ENCODE assay signal across 14 cellular contexts in the genomic region with DNA sequence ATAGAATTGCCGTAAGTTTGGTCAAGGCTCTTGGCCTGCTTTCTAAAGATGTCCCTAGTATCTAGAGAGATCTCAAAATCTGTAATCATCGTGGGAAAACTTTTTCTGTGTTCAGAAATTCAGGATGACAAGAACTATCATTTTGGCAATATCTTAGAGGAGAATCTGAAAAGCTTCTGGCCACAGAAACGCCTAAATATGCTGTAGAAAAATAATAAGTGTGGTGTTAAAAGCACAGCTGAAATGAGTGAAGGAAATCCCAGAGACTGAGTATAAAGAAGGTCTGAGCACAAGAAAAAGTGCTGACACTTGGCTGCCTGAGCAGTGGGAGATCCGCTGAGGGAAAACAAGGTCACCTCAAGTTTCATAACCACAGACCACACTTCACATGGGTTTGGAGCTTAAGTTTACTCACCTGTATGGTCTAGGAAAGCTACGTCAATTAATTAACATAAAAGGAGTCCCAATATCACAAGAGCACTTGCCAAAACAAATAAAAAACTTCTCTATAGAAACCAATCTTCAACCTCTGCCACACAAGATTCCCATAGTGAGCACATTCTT.
DNase-seq lines count a peak whose midpoint lies in the region; ATAC-seq and TF ChIP-seq lines count a peak whose summit lies in the region.
"Had no signal": no experiment of that assay in that cellular context is flagged by ENCODE, and none has a peak within 500 bp of the region (broad histone marks: within the 10 kb centered on the region; RNA-seq: fewer than 3 reads in every experiment).

No MANE protein-coding gene starts in this region.

- H3K27me3 Mint-ChIP-seq in activated T-cell treated with anti-CD3 and anti-CD28 coated beads, Interleukin-2, amount 50 U/mL, for 24 hours: no peaks in the 10 kb centered on the region
- H3K27me3 Mint-ChIP-seq in endothelial cell (ENCODE audit: unreplicated experiment): peaks cover 9% of the 10 kb centered on the region
- H3K27me3 Mint-ChIP-seq: type B pancreatic cell had no signal

- WGBS in heart right ventricle, 2 donors: 72 to 74% methylated on average over 5 of the region's 5 CpGs
- WGBS in right cardiac atrium: 65% methylated on average over 5 of the region's 5 CpGs

- H3K4me3 ChIP-seq in heart right ventricle: no peak overlapping the region
- no peak overlapping the region for H3K4me3 ChIP-seq in right cardiac atrium (ENCODE audit: low read length)
- H3K4me3 ChIP-seq: lung had no signal

- H3K4me3 Mint-ChIP-seq in activated T-cell treated with anti-CD3 and anti-CD28 coated beads, Interleukin-2, amount 50 U/mL, for 24 hours: peak overlapping the region; percentile 67
- H3K4me3 Mint-ChIP-seq in endothelial cell (ENCODE audit: unreplicated experiment): no peak overlapping the region
- H3K4me3 Mint-ChIP-seq: H9, type B pancreatic cell had no signal

- peaks cover 98% of the 10 kb centered on the region for H3K4me1 Mint-ChIP-seq in activated T-cell treated with anti-CD3 and anti-CD28 coated beads, Interleukin-2, amount 50 U/mL, for 24 hours (ENCODE audit: low read depth)
- peaks cover 83% of the 10 kb centered on the region for H3K4me1 Mint-ChIP-seq in endothelial cell (ENCODE audit: unreplicated experiment)

- H3K36me3 ChIP-seq in heart right ventricle: no peaks in the 10 kb centered on the region

- no peaks in the 10 kb centered on the region for H3K27me3 ChIP-seq in heart right ventricle
- H3K27me3 ChIP-seq in right cardiac atrium (ENCODE audit: control insufficient read depth, insufficient read depth): no peaks in the 10 kb centered on the region

- intact Hi-C loops in heart right ventricle (cut with DNase I) (loop anchor here in 3 of 10 donors (5.0 to 10.0 kb wide), 3 partner anchors 110 to 123 kb away; no protein-coding TSS in a partner anchor), right cardiac atrium (cut with DNase I) (loop anchor here in 1 of 4 donors (10.0 kb wide), 1 partner anchor 120 kb away; no protein-coding TSS in a partner anchor)

- peaks cover 7 to 82% (median 40%) of the 10 kb centered on the region in 9 donors for H3K4me1 ChIP-seq in heart right ventricle
- H3K4me1 ChIP-seq in right cardiac atrium (ENCODE audit: control insufficient read depth, insufficient read depth, low read length): peaks cover 6% of the 10 kb centered on the region

- H3K9me3 Mint-ChIP-seq in activated T-cell treated with anti-CD3 and anti-CD28 coated beads, Interleukin-2, amount 50 U/mL, for 24 hours: no peaks in the 10 kb centered on the region
- H3K9me3 Mint-ChIP-seq in endothelial cell (ENCODE audit: unreplicated experiment): no peaks in the 10 kb centered on the region

- no peaks in the 10 kb centered on the region for H3K36me3 Mint-ChIP-seq in activated T-cell treated with anti-CD3 and anti-CD28 coated beads, Interleukin-2, amount 50 U/mL, for 24 hours (ENCODE audit: low read depth)
- H3K36me3 Mint-ChIP-seq in endothelial cell (ENCODE audit: low read depth, unreplicated experiment): no peaks in the 10 kb centered on the region

- no peak for DNase-seq in heart right ventricle
- no peak for DNase-seq in right cardiac atrium
- no peak for DNase-seq in activated T-cell treated with anti-CD3 and anti-CD28 coated beads, Interleukin-2, amount 50 U/mL, for 24 hours
- DNase-seq in endothelial cell (ENCODE audit: low spot score): no peak
- no peak for DNase-seq in hepatic stellate cell (ENCODE audit: low spot score)
- no peak for DNase-seq in KBM-7
- DNase-seq in globus pallidus (ENCODE audit: low spot score): no peak
- DNase-seq: activated CD4-positive, CD25-positive, alpha-beta regulatory T cell; H9; NCI-H526 had no signal

- no peak for ATAC-seq in heart right ventricle
- no peak for ATAC-seq in right cardiac atrium

- H3K27ac Mint-ChIP-seq in activated T-cell treated with anti-CD3 and anti-CD28 coated beads, Interleukin-2, amount 50 U/mL, for 24 hours: peak overlapping the region; percentile 62
- peak overlapping the region; percentile 94 for H3K27ac Mint-ChIP-seq in endothelial cell (ENCODE audit: unreplicated experiment)
- H3K27ac Mint-ChIP-seq: type B pancreatic cell had no signal

- H3K27ac ChIP-seq in heart right ventricle (peak overlapping the region in 8 of 10 donors; percentile 3 to 85 (median 30)), right cardiac atrium (ENCODE audit: low read length) (no peak overlapping the region), temporal lobe (ENCODE audit: low read depth, low read length) (peak overlapping the region; percentile 19)
- H3K27ac ChIP-seq: epithelial cell of prostate had no signal

- TF ChIP-seq CTCF in heart right ventricle (IDR thresholded peaks at IDR 0.05) (no peak), endothelial cell (IDR thresholded peaks at IDR 0.05; ENCODE audit: unreplicated experiment) (no peak)

- H3K9me3 ChIP-seq in heart right ventricle (no peaks in the 10 kb centered on the region), right cardiac atrium (ENCODE audit: control insufficient read depth, low read length) (no peaks in the 10 kb centered on the region)

- in situ Hi-C loops in KBM-7 (cut with MboI; ENCODE audit: low pct_unique_long_range_greater_than_20kb, low sequenced_read_pairs): loop anchor here (25.0 kb wide), 1 partner anchor 108 kb away; no protein-coding TSS in a partner anchor
